Comparison of ENCODE assay signal across 11 cellular contexts in genomic region chr13:48561461-48562224, GRCh38.
DNase-seq lines count a peak whose midpoint lies in the region; ATAC-seq, FAIRE-seq and TF ChIP-seq lines count a peak whose summit lies in the region.
"Had no signal": no experiment of that assay in that cellular context is flagged by ENCODE, and none has a peak within 500 bp of the region (broad histone marks: within the 10 kb centered on the region; RNA-seq: fewer than 3 reads in every experiment).

No MANE protein-coding gene starts in this region.

- peak; percentile 36 for DNase-seq in MM.1S
- DNase-seq in AG08395 (ENCODE audit: low spot score), result no peak
- DNase-seq in amygdala (lab: John Stamatoyannopoulos, UW), result no peak
- no peak for DNase-seq in stimulated activated CD4-positive, alpha-beta T cell treated with anti-CD3 and anti-CD28 coated beads, Interleukin-4, amount 100 ng/mL, for 1 hour
- no peak for DNase-seq in urothelium cell line (ENCODE audit: low spot score)
- DNase-seq: cortex of kidney, hippocampal formation, NCI-H2029 had no signal

- TF ChIP-seq CTCF in DOHH2 (IDR thresholded peaks at IDR 0.05; ENCODE audit: low read depth, low read length, poor library complexity, severe bottlenecking), result no peak
- no peak for TF ChIP-seq CTCF in MM.1S (IDR thresholded peaks at IDR 0.05; ENCODE audit: low read length)

- H3K9ac ChIP-seq in MM.1S (ENCODE audit: low read length) (no peak overlapping the region), endocrine pancreas (ENCODE audit: control insufficient read depth, insufficient read depth, low read length) (no peak overlapping the region)

- H4K20me1 ChIP-seq in DOHH2 (ENCODE audit: control insufficient read depth, insufficient read depth, low read depth, low read length) (no peaks in the 10 kb centered on the region), MM.1S (ENCODE audit: insufficient read depth, low read length) (no peaks in the 10 kb centered on the region)

- H3K36me3 ChIP-seq in DOHH2 (ENCODE audit: control insufficient read depth, low read length), result no peaks in the 10 kb centered on the region
- no peaks in the 10 kb centered on the region for H3K36me3 ChIP-seq in MM.1S (replicated peaks; ENCODE audit: insufficient read depth, low read length)
- no peaks in the 10 kb centered on the region for H3K36me3 ChIP-seq in endocrine pancreas (ENCODE audit: control insufficient read depth, insufficient read depth, low read length)

- no peaks in the 10 kb centered on the region for H3K9me2 ChIP-seq in DOHH2 (replicated peaks; ENCODE audit: control insufficient read depth, low read length)
- H3K9me2 ChIP-seq in MM.1S (replicated peaks; ENCODE audit: insufficient read depth, low read length), result no peaks in the 10 kb centered on the region

- H2AFZ ChIP-seq in MM.1S (ENCODE audit: low read length), result no peak overlapping the region

- no peak for FAIRE-seq in urothelium cell line (lab: Jason Lieb, UNC)

- peak; percentile 39 for ATAC-seq in GM21360 (IDR thresholded peaks at IDR 0.05; ENCODE audit: unreplicated experiment)

- H3K4me1 ChIP-seq in DOHH2 (ENCODE audit: control insufficient read depth, low read length), result peaks cover 40% of the 10 kb centered on the region
- peaks cover 16% of the 10 kb centered on the region for H3K4me1 ChIP-seq in MM.1S (ENCODE audit: low read length)
- peaks cover 4% of the 10 kb centered on the region for H3K4me1 ChIP-seq in endocrine pancreas (ENCODE audit: control insufficient read depth, insufficient read depth, low read length)

- no peaks in the 10 kb centered on the region for H3K27me3 ChIP-seq in DOHH2 (ENCODE audit: control insufficient read depth, low read length)
- peaks cover 73% of the 10 kb centered on the region for H3K27me3 ChIP-seq in MM.1S (replicated peaks; ENCODE audit: insufficient read depth, low read length)
- H3K27me3 ChIP-seq in endocrine pancreas (ENCODE audit: control insufficient read depth, insufficient read depth, low read length), result no peaks in the 10 kb centered on the region

- H3F3A ChIP-seq in DOHH2 (ENCODE audit: control insufficient read depth, insufficient read depth) (peaks cover 12% of the 10 kb centered on the region), MM.1S (ENCODE audit: insufficient read depth, low read length) (peaks cover 12% of the 10 kb centered on the region)

- H3K79me2 ChIP-seq in DOHH2 (ENCODE audit: control insufficient read depth, low read length) (no peaks in the 10 kb centered on the region), MM.1S (ENCODE audit: low read length) (no peaks in the 10 kb centered on the region)

- H3K4me3 ChIP-seq in DOHH2 (ENCODE audit: low read length), result peak overlapping the region; percentile 51
- H3K4me3 ChIP-seq in MM.1S (ENCODE audit: low read length), result no peak overlapping the region
- H3K4me3 ChIP-seq in endocrine pancreas (ENCODE audit: control insufficient read depth, insufficient read depth, low read length), result peak overlapping the region; percentile 55

- H3K4me2 ChIP-seq in DOHH2 (ENCODE audit: low read length) (peak overlapping the region; percentile 71), MM.1S (ENCODE audit: low read depth, low read length) (peak overlapping the region; percentile 32; the same call in 1 of the 2 replicates)

- H3K27ac ChIP-seq in DOHH2 (ENCODE audit: low read depth, low read length), result peak overlapping the region; percentile 61
- no peak overlapping the region for H3K27ac ChIP-seq in MM.1S (ENCODE audit: low read length)

- H3K9me3 ChIP-seq in DOHH2 (ENCODE audit: control insufficient read depth, insufficient read depth, low read length) (0 out of 2 replicates have a peak, but pooled peaks cover 3% of the 10 kb centered on the region), MM.1S (replicated peaks; ENCODE audit: insufficient read depth, low read length) (no peaks in the 10 kb centered on the region), endocrine pancreas (ENCODE audit: control insufficient read depth, low read length) (no peaks in the 10 kb centered on the region)
